In the genomic region with DNA sequence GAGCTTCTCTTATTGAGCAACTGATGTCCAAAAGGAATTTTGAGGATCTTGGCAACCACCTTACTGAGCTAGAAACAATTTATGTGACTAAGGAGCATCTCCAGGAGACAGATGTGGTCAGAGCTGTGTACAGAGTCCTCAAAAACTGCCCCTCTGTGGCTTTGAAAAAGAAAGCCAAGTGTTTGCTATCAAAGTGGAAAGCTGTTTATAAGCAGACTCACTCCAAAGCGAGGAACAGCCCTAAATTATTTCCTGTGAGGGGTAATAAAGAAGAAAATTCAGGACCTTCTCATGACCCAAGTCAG, we compare ENCODE assay signal across 9 cellular contexts. TPM values are rescaled to one million over a fixed set of nuclear protein-coding genes. Genes with fewer than 3 reads are reported as not detected.
DNase-seq lines count a peak whose midpoint lies in the region; ATAC-seq and TF ChIP-seq lines count a peak whose summit lies in the region.
"Had no signal": no experiment of that assay in that cellular context is flagged by ENCODE, and none has a peak within 500 bp of the region (broad histone marks: within the 10 kb centered on the region; RNA-seq: fewer than 3 reads in every experiment).

No MANE protein-coding gene starts in this region.

- no peak overlapping the region for H3K14ac ChIP-seq in IMR-90 (replicated peaks; ENCODE audit: low read depth, low read length)

- H3K4me1 ChIP-seq in IMR-90 (ENCODE audit: control insufficient read depth, insufficient read depth, low read length) = peaks cover 7% of the 10 kb centered on the region; the same call in 1 of the 2 replicates
- no peaks in the 10 kb centered on the region for H3K4me1 ChIP-seq in smooth muscle cell (ENCODE audit: low read depth)

- H3K56ac ChIP-seq in IMR-90 (ENCODE audit: extremely low read depth, insufficient read depth, low read length) = no peak overlapping the region

- H3K23ac ChIP-seq in IMR-90 (ENCODE audit: low read depth, low read length) = no peak overlapping the region

- no peaks in the 10 kb centered on the region for H3F3A ChIP-seq in smooth muscle cell (ENCODE audit: low read depth)

- no peak overlapping the region for H4K8ac ChIP-seq in IMR-90 (ENCODE audit: low read depth in 2 of 2, low read length in 2 of 2)

- POLR2A ChIA-PET in IMR-90 (lab: Charles Lee; ENCODE audit: unreplicated experiment) = interaction anchor here (0.5 kb wide), 1 partner anchor 198 kb away, joined by 4 read pairs; no protein-coding TSS in a partner anchor

- in situ Hi-C loops in IMR-90 (cut with MboI; ENCODE audit: low sequenced_read_pairs) = no loop called here

- no peaks in the 10 kb centered on the region for H3K79me1 ChIP-seq in IMR-90 (ENCODE audit: low read depth in 1 of 2, low read length in 2 of 2)

- H3K27ac ChIP-seq in IMR-90 (ENCODE audit: insufficient read depth, low read length) (no peak overlapping the region), smooth muscle cell (ENCODE audit: low read depth) (peak overlapping the region; percentile 78)

- peak overlapping the region; percentile 63 for H3K4me3 ChIP-seq in GM08714 (ENCODE audit: low read length)
- no peak overlapping the region for H3K4me3 ChIP-seq in IMR-90 (ENCODE audit: insufficient read depth, low read depth, low read length)
- peak overlapping the region; percentile 21 for H3K4me3 ChIP-seq in smooth muscle cell

- DNase-seq in IMR-90 (peak; percentile 67), fibroblast of peridontal ligament (ENCODE audit: extremely low read depth) (peak; percentile 83), smooth muscle cell (lab: John Stamatoyannopoulos, UW; ENCODE audit: unreplicated experiment) (no peak), LoVo (ENCODE audit: low spot score) (no peak)
- no peak for DNase-seq in stimulated activated CD4-positive, alpha-beta T cell treated with anti-CD3 and anti-CD28 coated beads, Interleukin-4, amount 100 ng/mL, for 1 hour
- DNase-seq: NCI-H446; stimulated activated CD4-positive, alpha-beta T cell treated with anti-CD3 and anti-CD28 coated beads, Interleukin-2, amount 100 ng/mL, for 48 hours had no signal

- no CpG with 5 or more reads among the region's 1 CpG for WGBS in IMR-90 (ENCODE audit: extremely low coverage in 2 of 2, insufficient read length in 1 of 2), 2 experiments
- WGBS in smooth muscle cell (ENCODE audit: low lambda C conversion rate) = 11% methylated on average over 1 of the region's 1 CpG

- no peaks in the 10 kb centered on the region for H3K9me1 ChIP-seq in IMR-90 (ENCODE audit: insufficient read depth, low read length)

- no peak for TF ChIP-seq POLR2A in IMR-90 (IDR thresholded peaks at IDR 0.05; ENCODE audit: low read depth, low read length)

- CTCF ChIA-PET in IMR-90 (lab: Yijun Ruan, JAX) = no interaction called here

- peaks cover 11% of the 10 kb centered on the region for H3K27me3 ChIP-seq in IMR-90 (ENCODE audit: control insufficient read depth, insufficient read depth, low read length)
- H3K27me3 ChIP-seq in smooth muscle cell (ENCODE audit: low read depth) = no peaks in the 10 kb centered on the region

- TF ChIP-seq CTCF in IMR-90 (conservative IDR thresholded peaks at IDR 0.05; ENCODE audit: low read depth, low read length) = no peak
- no peak for TF ChIP-seq CTCF in smooth muscle cell (IDR thresholded peaks at IDR 0.05; ENCODE audit: borderline replicate concordance, insufficient read depth, poor library complexity, severe bottlenecking)

- H4K20me1 ChIP-seq in IMR-90 (ENCODE audit: insufficient read depth, low read length) (no peaks in the 10 kb centered on the region), smooth muscle cell (ENCODE audit: low read depth) (no peaks in the 10 kb centered on the region)

- BruUV-seq in IMR-90 (replicated peaks; lab: Mats Ljungman, UMichigan) = no TSS peak

- no peaks in the 10 kb centered on the region for H3K79me2 ChIP-seq in smooth muscle cell (ENCODE audit: low read depth)

- no peak overlapping the region for H2BK120ac ChIP-seq in IMR-90 (ENCODE audit: low read depth, low read length)

- TF ChIP-seq RAD21 in IMR-90 (IDR thresholded peaks at IDR 0.05; ENCODE audit: low read length) = no peak

- H2AFZ ChIP-seq in IMR-90 (replicated peaks; ENCODE audit: low read length, poor library complexity) = no peak overlapping the region
- H2AFZ ChIP-seq in smooth muscle cell (ENCODE audit: low read depth) = no peak overlapping the region

- H4K91ac ChIP-seq in IMR-90 (ENCODE audit: insufficient read depth, low read depth, low read length) = no peak overlapping the region

- ATAC-seq in IMR-90 (ENCODE audit: low read depth) (peak; percentile 56), HG02623 (IDR thresholded peaks at IDR 0.05; ENCODE audit: unreplicated experiment) (no peak)

- no peaks in the 10 kb centered on the region for H3K9me3 ChIP-seq in IMR-90 (ENCODE audit: control insufficient read depth, insufficient read depth, low read length)
- no peaks in the 10 kb centered on the region for H3K9me3 ChIP-seq in smooth muscle cell (replicated peaks; ENCODE audit: low read depth)

- H2BK20ac ChIP-seq in IMR-90 (ENCODE audit: low read depth, low read length) = no peak overlapping the region

- H3K18ac ChIP-seq in IMR-90 (ENCODE audit: low read depth, low read length) = no peak overlapping the region

- H2BK15ac ChIP-seq in IMR-90 (ENCODE audit: low read depth, low read length) = no peak overlapping the region

- no peak overlapping the region for H3K9ac ChIP-seq in IMR-90 (ENCODE audit: low read depth, low read length)
- peak overlapping the region; percentile 40 for H3K9ac ChIP-seq in smooth muscle cell (ENCODE audit: low read depth)

- H3K4ac ChIP-seq in IMR-90 (ENCODE audit: low read depth, low read length) = no peak overlapping the region

- H3K36me3 ChIP-seq in IMR-90 (ENCODE audit: control insufficient read depth, insufficient read depth, low read length) (no peaks in the 10 kb centered on the region), smooth muscle cell (ENCODE audit: low read depth) (no peaks in the 10 kb centered on the region)

- H2AK5ac ChIP-seq in IMR-90 (ENCODE audit: low read depth, low read length) = no peak overlapping the region

- intact Hi-C loops in IMR-90 (cut with micrococcal nuclease) = no loop called here

- no peak overlapping the region for H2AK9ac ChIP-seq in IMR-90 (replicated peaks; ENCODE audit: low read depth, low read length, poor library complexity)

- H2BK5ac ChIP-seq in IMR-90 (ENCODE audit: low read depth, low read length, poor library complexity, severe bottlenecking) = no peak overlapping the region

- dilution Hi-C loops in IMR-90 (cut with HindIII; ENCODE audit: low sequenced_read_pairs, unreplicated experiment) = no loop called here

- H3K4me2 ChIP-seq in IMR-90 (ENCODE audit: low read depth, low read length) = no peak overlapping the region; the same call in 1 of the 2 replicates
- H3K4me2 ChIP-seq in smooth muscle cell = peak overlapping the region; percentile 76

- H4K5ac ChIP-seq in IMR-90 (ENCODE audit: low read depth, low read length) = no peak overlapping the region

TF ChIP-seq in IMR-90, 13 proteins besides CTCF, POLR2A, EP300 and RAD21:
- TF ChIP-seq MAFK (IDR thresholded peaks at IDR 0.05; ENCODE audit: low read depth, low read length) (no peak), MXI1 (IDR thresholded peaks at IDR 0.05; ENCODE audit: borderline replicate concordance, low read depth, low read length) (no peak), CHD1 (IDR thresholded peaks at IDR 0.05; ENCODE audit: low read depth, low read length) (no peak), CEBPB (IDR thresholded peaks at IDR 0.05; ENCODE audit: low read depth, low read length) (0 out of 2 replicates have a peak, but pooled peaks have one; percentile 36)
- TF ChIP-seq, protein P1, sequence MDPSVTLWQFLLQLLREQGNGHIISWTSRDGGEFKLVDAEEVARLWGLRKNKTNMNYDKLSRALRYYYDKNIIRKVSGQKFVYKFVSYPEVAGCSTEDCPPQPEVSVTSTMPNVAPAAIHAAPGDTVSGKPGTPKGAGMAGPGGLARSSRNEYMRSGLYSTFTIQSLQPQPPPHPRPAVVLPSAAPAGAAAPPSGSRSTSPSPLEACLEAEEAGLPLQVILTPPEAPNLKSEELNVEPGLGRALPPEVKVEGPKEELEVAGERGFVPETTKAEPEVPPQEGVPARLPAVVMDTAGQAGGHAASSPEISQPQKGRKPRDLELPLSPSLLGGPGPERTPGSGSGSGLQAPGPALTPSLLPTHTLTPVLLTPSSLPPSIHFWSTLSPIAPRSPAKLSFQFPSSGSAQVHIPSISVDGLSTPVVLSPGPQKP (IDR thresholded peaks at IDR 0.05; ENCODE audit: borderline replicate concordance, low read depth, low read length) = no peak

RNA-seq across cellular contexts. Expression of gene TCEANC, which starts 9.5 kb away (rescaled TPM):
- total RNA-seq in IMR-90 (2012; rRNA removed) = 1.4 and 2.5 TPM in 2 replicates
- 0.53 and 0.99 TPM in 2 replicates for polyA plus RNA-seq in IMR-90 (2012; rRNA removed)
- 0.09 and 0.13 TPM in 2 replicates for polyA plus RNA-seq in IMR-90 (2012; cell fraction: cytosol; rRNA removed)
- 0.16 and 2.1 TPM in 2 replicates for polyA plus RNA-seq in IMR-90 (2012; cell fraction: nucleus; rRNA removed; ENCODE audit: low replicate concordance)
- total RNA-seq in smooth muscle cell = 2.5 and 2.6 TPM in 2 replicates
- 1.2 and 1.9 TPM in 2 replicates for polyA plus RNA-seq in smooth muscle cell

RNA-seq across cellular contexts. Expression of gene RAB9A, which starts 26.4 kb away (rescaled TPM):
- total RNA-seq in IMR-90 (2012; rRNA removed) = 15.8 and 26.7 TPM in 2 replicates
- polyA plus RNA-seq in IMR-90 (2012; rRNA removed) = 15.6 and 22.3 TPM in 2 replicates
- polyA plus RNA-seq in IMR-90 (2012; cell fraction: cytosol; rRNA removed) = 5.8 and 7.9 TPM in 2 replicates
- 2.2 and 12.0 TPM in 2 replicates for polyA plus RNA-seq in IMR-90 (2012; cell fraction: nucleus; rRNA removed; ENCODE audit: low replicate concordance)
- 25.8 and 42.3 TPM in 2 replicates for total RNA-seq in smooth muscle cell
- polyA plus RNA-seq in smooth muscle cell = 22.1 and 31.5 TPM in 2 replicates

Comparison
In these comparisons a context has a peak if more than half of its experiments do, and no peak if none do; other contexts are left out.
1. DNase-seq: peak in IMR-90 (single experiment) and fibroblast of peridontal ligament (single experiment); none in smooth muscle cell (single experiment), LoVo (single experiment) and stimulated activated CD4-positive, alpha-beta T cell treated with anti-CD3 and anti-CD28 coated beads, Interleukin-4, amount 100 ng/mL, for 1 hour (single experiment).